ENCODE assay signal across 8 cellular contexts in the genomic region with DNA sequence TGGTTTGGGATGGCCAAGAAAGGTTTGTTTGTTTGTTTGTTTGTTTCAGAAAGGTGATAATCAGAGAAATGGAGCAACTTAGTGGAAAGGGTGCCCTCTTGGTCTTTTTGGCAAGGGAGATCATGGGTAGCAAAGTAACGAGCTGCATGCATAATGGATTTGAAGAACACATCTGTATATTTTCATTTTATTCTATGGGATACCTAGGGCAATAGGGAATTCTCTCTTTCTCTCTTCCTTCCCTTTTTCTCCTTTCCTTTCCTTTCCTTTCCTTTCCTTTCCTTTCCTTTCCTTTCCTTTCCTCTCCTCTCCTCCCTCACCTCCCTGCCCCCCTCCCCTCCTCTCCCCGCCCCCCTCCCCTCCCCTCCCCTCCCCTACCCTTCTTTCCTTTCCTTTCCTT.
"Had no signal": no experiment of that assay in that cellular context is flagged by ENCODE, and none has a peak within 500 bp of the region (broad histone marks: within the 10 kb centered on the region; RNA-seq: fewer than 3 reads in every experiment).

No MANE protein-coding gene starts in this region.

- DNase-seq: GDM1, GF-D8 had no signal

- ATAC-seq: GM12878 had no signal

- FAIRE-seq: G401.6, GM12878, GM12891, GM12892, GM18507, GM19239 had no signal

- H3K4me3 ChIP-seq: GM12878 had no signal
